8 cellular contexts compared by ENCODE assay signal in genomic region chr12:122064780-122065588, GRCh38. TPM values are rescaled to one million over a fixed set of nuclear protein-coding genes. Genes with fewer than 3 reads are reported as not detected.
DNase-seq lines count a peak whose midpoint lies in the region; ATAC-seq and TF ChIP-seq lines count a peak whose summit lies in the region.

No MANE protein-coding gene starts in this region.

- DNase-seq in Right ventricle myocardium inferior (ENCODE audit: missing footprints) = no peak
- no peak for DNase-seq in cardiac septum (ENCODE audit: low spot score)
- DNase-seq in RPMI7951 (ENCODE audit: low read depth) = peak; percentile 82
- DNase-seq in fibroblast of mammary gland (ENCODE audit: low read depth) = peak; percentile 94
- no peak for DNase-seq in progenitor cell of endocrine pancreas (ENCODE audit: low spot score, unreplicated experiment)
- DNase-seq in stimulated activated naive CD8-positive, alpha-beta T cell treated with anti-CD3 and anti-CD28 coated beads, Interleukin-15, amount 100 ng/mL, for 72 hours = no peak

- intact Hi-C loops in Right ventricle myocardium inferior (cut with DNase I) (loop anchor here (5.0 kb wide), 1 partner anchor 42 kb away; no protein-coding TSS in a partner anchor), cardiac septum (cut with DNase I) (no loop called here)

- peak overlapping the region; percentile 35 for H3K4me3 ChIP-seq in fibroblast of mammary gland (ENCODE audit: control insufficient read depth, low read depth, low read length)

- peak overlapping the region; percentile 43 for H3K4me3 Mint-ChIP-seq in progenitor cell of endocrine pancreas (ENCODE audit: low read depth)
- no peak overlapping the region for H3K4me3 Mint-ChIP-seq in stimulated activated naive CD8-positive, alpha-beta T cell treated with anti-CD3 and anti-CD28 coated beads, Interleukin-15, amount 100 ng/mL, for 72 hours

- H3K4me1 Mint-ChIP-seq in progenitor cell of endocrine pancreas (ENCODE audit: low read depth) = peaks cover 18% of the 10 kb centered on the region
- H3K4me1 Mint-ChIP-seq in stimulated activated naive CD8-positive, alpha-beta T cell treated with anti-CD3 and anti-CD28 coated beads, Interleukin-15, amount 100 ng/mL, for 72 hours = peaks cover 28% of the 10 kb centered on the region

- peaks cover 7% of the 10 kb centered on the region for H3K36me3 Mint-ChIP-seq in progenitor cell of endocrine pancreas (ENCODE audit: insufficient read depth)

- ATAC-seq in Right ventricle myocardium inferior (peak; percentile 51), GM19452 (IDR thresholded peaks at IDR 0.05; ENCODE audit: unreplicated experiment) (no peak), GM19467 (IDR thresholded peaks at IDR 0.05; ENCODE audit: unreplicated experiment) (no peak)
- no peak for ATAC-seq in stimulated activated naive CD8-positive, alpha-beta T cell treated with anti-CD3 and anti-CD28 coated beads, Interleukin-15, amount 100 ng/mL, for 72 hours

- TF ChIP-seq CTCF in fibroblast of mammary gland (conservative IDR thresholded peaks at IDR 0.05; ENCODE audit: control insufficient read depth, insufficient read depth, low read depth, low read length) (no peak), progenitor cell of endocrine pancreas (IDR thresholded peaks at IDR 0.05; ENCODE audit: unreplicated experiment) (no peak)

- no peaks in the 10 kb centered on the region for H3K9me3 Mint-ChIP-seq in progenitor cell of endocrine pancreas (ENCODE audit: low read depth)
- no peaks in the 10 kb centered on the region for H3K9me3 Mint-ChIP-seq in stimulated activated naive CD8-positive, alpha-beta T cell treated with anti-CD3 and anti-CD28 coated beads, Interleukin-15, amount 100 ng/mL, for 72 hours

- peak overlapping the region; percentile 49 for H3K27ac Mint-ChIP-seq in progenitor cell of endocrine pancreas
- peak overlapping the region in 1 of 2 donors; percentile 12 for H3K27ac Mint-ChIP-seq in stimulated activated naive CD8-positive, alpha-beta T cell treated with anti-CD3 and anti-CD28 coated beads, Interleukin-15, amount 100 ng/mL, for 72 hours

- H3K27me3 Mint-ChIP-seq in progenitor cell of endocrine pancreas = no peaks in the 10 kb centered on the region
- no peaks in the 10 kb centered on the region for H3K27me3 Mint-ChIP-seq in stimulated activated naive CD8-positive, alpha-beta T cell treated with anti-CD3 and anti-CD28 coated beads, Interleukin-15, amount 100 ng/mL, for 72 hours

RNA-seq across cellular contexts. Expression of gene MLXIP, which starts 13.6 kb away (rescaled TPM):
- total RNA-seq in Right ventricle myocardium inferior (25.7 TPM), cardiac septum (24.7 TPM), progenitor cell of endocrine pancreas (48.6 and 48.7 TPM in 2 replicates)
- 2.6 and 3.8 TPM in 2 replicates for total RNA-seq in RPMI7951 (2014; rRNA removed; shearing (Covaris generic))

RNA-seq across cellular contexts. Expression of gene BCL7A, which starts 43.3 kb away (rescaled TPM):
- total RNA-seq in Right ventricle myocardium inferior (15.8 TPM), cardiac septum (18.2 TPM), progenitor cell of endocrine pancreas (43.7 and 49.3 TPM in 2 replicates)
- total RNA-seq in RPMI7951 (2014; rRNA removed; shearing (Covaris generic)) = 0.72 and 1.1 TPM in 2 replicates

Comparison
In these comparisons a context has a peak if more than half of its experiments do, and no peak if none do; other contexts are left out.
1. DNase-seq: peak in RPMI7951 (single experiment) and fibroblast of mammary gland (single experiment); none in Right ventricle myocardium inferior (single experiment), cardiac septum (single experiment), progenitor cell of endocrine pancreas (single experiment) and stimulated activated naive CD8-positive, alpha-beta T cell treated with anti-CD3 and anti-CD28 coated beads, Interleukin-15, amount 100 ng/mL, for 72 hours (0 of 2).